In genomic region chr5:178272591-178272990, GRCh38 we compare ENCODE assay signal across 23 cellular contexts. TPM values are rescaled to one million over a fixed set of nuclear protein-coding genes. Genes with fewer than 3 reads are reported as not detected.
DNase-seq lines count a peak whose midpoint lies in the region; ATAC-seq, FAIRE-seq and TF ChIP-seq lines count a peak whose summit lies in the region.
"Had no signal": no experiment of that assay in that cellular context is flagged by ENCODE, and none has a peak within 500 bp of the region (broad histone marks: within the 10 kb centered on the region; RNA-seq: fewer than 3 reads in every experiment).

No MANE protein-coding gene starts in this region.

- WGBS in neuronal stem cell (ENCODE audit: extremely low coverage in 2 of 2, insufficient read length in 2 of 2, insufficient replicate concordance in 1 of 2), 2 donors: no CpG with 5 or more reads among the region's 9 CpGs

- H3K79me1 ChIP-seq in neuronal stem cell (ENCODE audit: low read depth, low read length): no peaks in the 10 kb centered on the region

- no peaks in the 10 kb centered on the region for H3K4me1 ChIP-seq in RWPE2 (ENCODE audit: insufficient read depth, poor library complexity, severe bottlenecking)
- H3K4me1 ChIP-seq in kidney (ENCODE audit: control insufficient read depth in 1 of 2, insufficient read depth in 1 of 2, low read depth in 1 of 2, low read length in 2 of 2): no peaks in the 10 kb centered on the region
- peaks cover 0 to 10% of the 10 kb centered on the region in 2 donors for H3K4me1 ChIP-seq in neuronal stem cell (ENCODE audit: control insufficient read depth in 2 of 2, insufficient read depth in 1 of 2, low read depth in 1 of 2, low read length in 2 of 2)
- H3K4me1 ChIP-seq in mucosa of descending colon (ENCODE audit: low read depth): no peaks in the 10 kb centered on the region
- H3K4me1 ChIP-seq in MM.1S (ENCODE audit: low read length): no peaks in the 10 kb centered on the region
- no peaks in the 10 kb centered on the region for H3K4me1 ChIP-seq in A673 (ENCODE audit: insufficient read depth, low read length, poor library complexity, severe bottlenecking)
- H3K4me1 ChIP-seq: A549, Caco-2 had no signal

- no peak overlapping the region for H3K4me3 ChIP-seq in RWPE2 (ENCODE audit: severe bottlenecking)
- H3K4me3 ChIP-seq in kidney (ENCODE audit: low read length in 2 of 2): no peak overlapping the region
- no peak overlapping the region for H3K4me3 ChIP-seq in neuronal stem cell (ENCODE audit: low read length in 2 of 2)
- no peak overlapping the region for H3K4me3 ChIP-seq in mucosa of descending colon
- H3K4me3 ChIP-seq in MM.1S (ENCODE audit: low read length): no peak overlapping the region
- no peak overlapping the region for H3K4me3 ChIP-seq in A673 (ENCODE audit: low read depth, low read length, poor library complexity, severe bottlenecking)
- H3K4me3 ChIP-seq: A549; BLaER1 treated with 17β-estradiol and CSF1 and Interleukin-3, amounts not matched to agents 10 nM and 100 nM had no signal

- no peaks in the 10 kb centered on the region for H3F3A ChIP-seq in MM.1S (ENCODE audit: insufficient read depth, low read length)

- no peak for FAIRE-seq in kidney (lab: Jason Lieb, UNC)
- FAIRE-seq: A549, D721Med, G401.6, GM12891, GM19239 had no signal

- no peak overlapping the region for H4K91ac ChIP-seq in neuronal stem cell (ENCODE audit: low read depth, low read length, poor library complexity)

- no peak overlapping the region for H3K4ac ChIP-seq in neuronal stem cell (ENCODE audit: low read length)

- H3K9ac ChIP-seq in kidney (ENCODE audit: low read length in 2 of 2) (no peak overlapping the region), neuronal stem cell (ENCODE audit: low read depth, low read length, poor library complexity) (no peak overlapping the region), MM.1S (ENCODE audit: low read length) (no peak overlapping the region)
- H3K9ac ChIP-seq: BLaER1 treated with 17β-estradiol and CSF1 and Interleukin-3, amounts not matched to agents 10 nM and 100 nM had no signal

- H2BK120ac ChIP-seq in neuronal stem cell (ENCODE audit: low read depth, low read length): no peak overlapping the region

- H4K8ac ChIP-seq in neuronal stem cell (ENCODE audit: low read depth, low read length): no peak overlapping the region

- no peaks in the 10 kb centered on the region for H3K9me2 ChIP-seq in MM.1S (replicated peaks; ENCODE audit: insufficient read depth, low read length)

- no peak overlapping the region for H3K14ac ChIP-seq in neuronal stem cell (ENCODE audit: low read length)

- H3K27ac ChIP-seq in RWPE2 (ENCODE audit: poor library complexity, severe bottlenecking): no peak overlapping the region
- H3K27ac ChIP-seq in kidney (ENCODE audit: low read depth in 2 of 2, low read length in 2 of 2): no peak overlapping the region
- no peak overlapping the region for H3K27ac ChIP-seq in neuronal stem cell (replicated peaks; ENCODE audit: low read length)
- H3K27ac ChIP-seq in MM.1S (ENCODE audit: low read length): no peak overlapping the region
- no peak overlapping the region for H3K27ac ChIP-seq in A673 (ENCODE audit: low read depth, low read length, poor library complexity, severe bottlenecking)
- H3K27ac ChIP-seq: 22Rv1; A549; BLaER1 treated with 17β-estradiol and CSF1 and Interleukin-3, amounts not matched to agents 10 nM and 100 nM; C4-2B had no signal

- H2BK12ac ChIP-seq in neuronal stem cell (ENCODE audit: low read length): no peak overlapping the region

- no peak overlapping the region for H2BK15ac ChIP-seq in neuronal stem cell (ENCODE audit: low read length)

- H3K27me3 ChIP-seq in RWPE2 (ENCODE audit: insufficient read depth, poor library complexity, severe bottlenecking) (no peaks in the 10 kb centered on the region), neuronal stem cell (ENCODE audit: control insufficient read depth in 3 of 3, insufficient read depth in 3 of 3, low read depth in 1 of 3, low read length in 3 of 3) (no peaks in the 10 kb centered on the region), MM.1S (replicated peaks; ENCODE audit: insufficient read depth, low read length) (peaks cover 77% of the 10 kb centered on the region), A673 (replicated peaks; ENCODE audit: insufficient read depth, low read depth, low read length, poor library complexity) (no peaks in the 10 kb centered on the region)
- H3K27me3 ChIP-seq: BLaER1 treated with 17β-estradiol and CSF1 and Interleukin-3, amounts not matched to agents 10 nM and 100 nM had no signal

- POLR2A ChIA-PET in A673 (lab: Charles Lee; ENCODE audit: low non-redundant PET): no interaction called here

- BruUV-seq in A673 (replicated peaks; lab: Mats Ljungman, UMichigan): no TSS peak

- H2AFZ ChIP-seq in neuronal stem cell (ENCODE audit: low read length) (no peak overlapping the region), MM.1S (ENCODE audit: low read length) (no peak overlapping the region)

- H3K36me3 ChIP-seq in RWPE2 (ENCODE audit: low read depth): no peaks in the 10 kb centered on the region
- no peaks in the 10 kb centered on the region for H3K36me3 ChIP-seq in kidney (ENCODE audit: control insufficient read depth in 1 of 2, insufficient read depth in 2 of 2, low read length in 2 of 2)
- H3K36me3 ChIP-seq in neuronal stem cell (replicated peaks in 1 of 2; ENCODE audit: control insufficient read depth in 2 of 2, insufficient read depth in 2 of 2, low read length in 2 of 2): no peaks in the 10 kb centered on the region
- no peaks in the 10 kb centered on the region for H3K36me3 ChIP-seq in mucosa of descending colon (ENCODE audit: low read depth)
- no peaks in the 10 kb centered on the region for H3K36me3 ChIP-seq in MM.1S (replicated peaks; ENCODE audit: insufficient read depth, low read length)
- H3K36me3 ChIP-seq in A673 (ENCODE audit: insufficient read depth, low read length, poor library complexity, severe bottlenecking): no peaks in the 10 kb centered on the region
- H3K36me3 ChIP-seq: BLaER1 treated with 17β-estradiol and CSF1 and Interleukin-3, amounts not matched to agents 10 nM and 100 nM had no signal

- H3K4me2 ChIP-seq in neuronal stem cell (ENCODE audit: insufficient read depth, low read length, poor library complexity, severe bottlenecking): no peak overlapping the region
- H3K4me2 ChIP-seq in MM.1S (ENCODE audit: low read depth, low read length): no peak overlapping the region
- H3K4me2 ChIP-seq: A549; BLaER1 treated with 17β-estradiol and CSF1 and Interleukin-3, amounts not matched to agents 10 nM and 100 nM had no signal

- no peaks in the 10 kb centered on the region for H4K20me1 ChIP-seq in MM.1S (ENCODE audit: insufficient read depth, low read length)
- H4K20me1 ChIP-seq: BLaER1 treated with 17β-estradiol and CSF1 and Interleukin-3, amounts not matched to agents 10 nM and 100 nM had no signal

- TF ChIP-seq CTCF in RWPE2 (IDR thresholded peaks at IDR 0.05; ENCODE audit: poor library complexity, severe bottlenecking): no peak
- TF ChIP-seq CTCF in kidney (IDR thresholded peaks at IDR 0.05; ENCODE audit: borderline replicate concordance, extremely low read depth, insufficient read depth): no peak
- TF ChIP-seq CTCF in mucosa of descending colon (IDR thresholded peaks at IDR 0.05): no peak
- TF ChIP-seq CTCF in MM.1S (IDR thresholded peaks at IDR 0.05; ENCODE audit: low read length): no peak
- no peak for TF ChIP-seq CTCF in A673 (conservative IDR thresholded peaks at IDR 0.05; ENCODE audit: low read depth, low read length)

- peak overlapping the region; percentile 21 for H3K18ac ChIP-seq in neuronal stem cell (ENCODE audit: low read length)

- intact Hi-C loops in Right ventricle myocardium inferior (cut with DNase I) (no loop called here), Right ventricle myocardium superior (cut with DNase I) (loop anchor here (10.0 kb wide), 1 partner anchor 572 kb away; no protein-coding TSS in a partner anchor), kidney (cut with DNase I) (loop anchor here (10.0 kb wide), 1 partner anchor 322 kb away; the partner anchor contains the start of gene COL23A1), mucosa of descending colon (cut with DNase I, micrococcal nuclease) (loop anchor here in 1 of 2 donors (10.0 kb wide), 1 partner anchor 282 kb away; no protein-coding TSS in a partner anchor), A673 (cut with micrococcal nuclease; ENCODE audit: unreplicated experiment) (no loop called here)

- no peak overlapping the region for H2BK5ac ChIP-seq in neuronal stem cell (ENCODE audit: low read length)

- DNase-seq in Right ventricle myocardium inferior (ENCODE audit: missing footprints): peak; percentile 2
- DNase-seq in Right ventricle myocardium superior: no peak
- peak; percentile 71 for DNase-seq in RWPE2 (ENCODE audit: low spot score)
- DNase-seq in kidney: peak; percentile 68
- DNase-seq in neuronal stem cell (ENCODE audit: low spot score): no peak
- DNase-seq in mucosa of descending colon: no peak
- DNase-seq in MM.1S: no peak
- no peak for DNase-seq in A673 (ENCODE audit: low spot score)
- DNase-seq: ACHN; Caco-2; Calu3; CD4-positive, alpha-beta T cell; CD8-positive, alpha-beta T cell; DMS79 treated with DMSO at 0.1 percent for 48 hours; GF-D8 had no signal

- no peaks in the 10 kb centered on the region for H3K79me2 ChIP-seq in MM.1S (ENCODE audit: low read length)

- CTCF ChIA-PET in A673 (lab: Charles Lee): no interaction called here

- ATAC-seq in Right ventricle myocardium inferior (no peak), Right ventricle myocardium superior (ENCODE audit: poor library complexity) (no peak), RWPE2 (ENCODE audit: low read depth) (peak; percentile 12; the same call in 1 of the 3 replicates), mucosa of descending colon (no peak)
- ATAC-seq: CD8-positive, alpha-beta T cell had no signal

- H3K9me3 ChIP-seq in RWPE2 (ENCODE audit: severe bottlenecking) (no peaks in the 10 kb centered on the region), kidney (ENCODE audit: control insufficient read depth in 1 of 2, low read length in 2 of 2) (no peaks in the 10 kb centered on the region), neuronal stem cell (replicated peaks in 1 of 2; ENCODE audit: control insufficient read depth in 2 of 2, insufficient read depth in 1 of 2, low read depth in 1 of 2, low read length in 2 of 2) (peaks cover 5 to 12% of the 10 kb centered on the region in 2 donors), mucosa of descending colon (peaks cover 2% of the 10 kb centered on the region), MM.1S (replicated peaks; ENCODE audit: insufficient read depth, low read length) (no peaks in the 10 kb centered on the region), A673 (ENCODE audit: low read depth, low read length, poor library complexity, severe bottlenecking) (no peaks in the 10 kb centered on the region)

- peak overlapping the region; percentile 78 for H2AK5ac ChIP-seq in neuronal stem cell (ENCODE audit: low read depth, low read length)

- no peak overlapping the region for H3K23ac ChIP-seq in neuronal stem cell (ENCODE audit: low read depth, low read length, poor library complexity)

RNA-seq across cellular contexts. Expression of gene PHYKPL, which starts 40.0 kb away (rescaled TPM):
- total RNA-seq in Right ventricle myocardium inferior (34.5 TPM), Right ventricle myocardium superior (34.4 TPM), kidney (116 TPM), mucosa of descending colon (100 to 1,000 TPM; 179 to 331 (median 194) TPM), A673 (2021) (43.9 and 49.0 TPM in 2 replicates)
- 35.3 TPM for polyA plus RNA-seq in kidney (ENCODE audit: insufficient read depth, low read depth, low replicate concordance)
- polyA plus RNA-seq in neuronal stem cell (2013, experiment 1 of 2): 13.6 TPM
- polyA plus RNA-seq in neuronal stem cell (2013, experiment 2 of 2): 13.2 TPM

Comparison
In these comparisons a context has a peak if more than half of its experiments do, and no peak if none do; other contexts are left out.
1. DNase-seq: peak in Right ventricle myocardium inferior (single experiment), RWPE2 (single experiment) and kidney (single experiment); none in Right ventricle myocardium superior (single experiment), neuronal stem cell (single experiment), mucosa of descending colon (0 of 3), MM.1S (single experiment) and A673 (single experiment).
2. intact Hi-C loops: an anchor here in Right ventricle myocardium superior (10.0 kb wide) and kidney (10.0 kb wide); none called in Right ventricle myocardium inferior and A673.